Comparison of ENCODE assay signal across 8 cellular contexts in genomic region chr12:3655331-3655900, GRCh38.
DNase-seq lines count a peak whose midpoint lies in the region; ATAC-seq, FAIRE-seq and TF ChIP-seq lines count a peak whose summit lies in the region.

No MANE protein-coding gene starts in this region.

- no peaks in the 10 kb centered on the region for H3K4me1 ChIP-seq in PC-9 (replicated peaks; ENCODE audit: insufficient read depth)

- peak; percentile 71 for TF ChIP-seq CTCF in C4-2B (conservative IDR thresholded peaks at IDR 0.05)
- TF ChIP-seq CTCF in PC-9 (conservative IDR thresholded peaks at IDR 0.05) = no peak; the same call in 1 of the 2 replicates

- H3K36me3 ChIP-seq in PC-9 (ENCODE audit: low read depth) = no peaks in the 10 kb centered on the region

- H3K9me3 ChIP-seq in PC-9 (ENCODE audit: insufficient read depth, low read depth) = no peaks in the 10 kb centered on the region

- no peaks in the 10 kb centered on the region for H3F3A ChIP-seq in PC-9 (ENCODE audit: insufficient read depth, low read depth)

- CTCF ChIA-PET in PC-9 (lab: Charles Lee) = no interaction called here

- in situ Hi-C loops in SK-MEL-5 (cut with HindIII; ENCODE audit: low pct_unique_long_range_greater_than_20kb, low sequenced_read_pairs) = no loop called here

- no peak overlapping the region for H2AFZ ChIP-seq in PC-9

- H3K79me2 ChIP-seq in PC-9 (ENCODE audit: low read depth) = no peaks in the 10 kb centered on the region

- no peak overlapping the region for H3K4me2 ChIP-seq in PC-9

- intact Hi-C loops in PC-9 (cut with micrococcal nuclease; ENCODE audit: unreplicated experiment) = loop anchor here (1.0 kb wide), 1 partner anchor 38 kb away; no protein-coding TSS in a partner anchor

- H3K4me3 ChIP-seq in PC-9 = no peak overlapping the region

- H3K27me3 ChIP-seq in PC-9 (ENCODE audit: insufficient read depth, low read depth) = peaks cover 99% of the 10 kb centered on the region

- TF ChIP-seq POLR2A in H54 (IDR thresholded peaks at IDR 0.05; ENCODE audit: low read depth, low read length) = no peak

- H4K20me1 ChIP-seq in PC-9 (ENCODE audit: insufficient read depth) = no peaks in the 10 kb centered on the region

- POLR2A ChIA-PET in PC-9 (lab: Charles Lee; ENCODE audit: unreplicated experiment) = no interaction called here

- DNase-seq in H54 (ENCODE audit: insufficient read length, low spot score) (peak; percentile 25), SK-MEL-5 (ENCODE audit: low read depth, low spot score) (peak; percentile 49), germinal center (ENCODE audit: low spot score) (peak; percentile 39), ureter (ENCODE audit: low spot score) (no peak), PC-9 (no peak)

- H3K27ac ChIP-seq in C4-2B (no peak overlapping the region), PC-9 (no peak overlapping the region)

- BruUV-seq in PC-9 (replicated peaks; lab: Mats Ljungman, UMichigan) = no TSS peak

- ATAC-seq in HG02623 (IDR thresholded peaks at IDR 0.05; ENCODE audit: unreplicated experiment) = no peak
- ATAC-seq in HG03439 (IDR thresholded peaks at IDR 0.05; ENCODE audit: unreplicated experiment) = no peak

- no peak for FAIRE-seq in H54 (lab: Jason Lieb, UNC)

- H3K9me2 ChIP-seq in PC-9 (ENCODE audit: insufficient read depth) = no peaks in the 10 kb centered on the region

Comparison
In these comparisons a context has a peak if more than half of its experiments do, and no peak if none do; other contexts are left out.
1. DNase-seq: peak in H54 (single experiment), SK-MEL-5 (single experiment) and germinal center (single experiment); none in ureter (single experiment) and PC-9 (0 of 2).